Comparison of ENCODE assay signal across 19 cellular contexts in genomic region chr3:42980909-42981308, GRCh38. TPM values are rescaled to one million over a fixed set of nuclear protein-coding genes. Genes with fewer than 3 reads are reported as not detected.
DNase-seq lines count a peak whose midpoint lies in the region; ATAC-seq and TF ChIP-seq lines count a peak whose summit lies in the region.
"Had no signal": no experiment of that assay in that cellular context is flagged by ENCODE, and none has a peak within 500 bp of the region (broad histone marks: within the 10 kb centered on the region; RNA-seq: fewer than 3 reads in every experiment).

No MANE protein-coding gene starts in this region.

- peak overlapping the region in 2 of 3 donors; percentile 67 to 91 for H3K4me3 ChIP-seq in breast epithelium
- H3K4me3 ChIP-seq in stomach smooth muscle (ENCODE audit: low read length in 2 of 2): peak overlapping the region; percentile 45 to 84

- H3K9me3 Mint-ChIP-seq in HFFc6: peaks cover 21% of the 10 kb centered on the region
- H3K9me3 Mint-ChIP-seq: activated T-helper 17 cell treated with anti-CD3 and anti-CD28 coated beads, Interleukin-2, amount 50 U/mL, for 72 hours had no signal

- H3K36me3 ChIP-seq in breast epithelium: no peaks in the 10 kb centered on the region
- H3K36me3 ChIP-seq in stomach smooth muscle (ENCODE audit: control insufficient read depth in 2 of 2, insufficient read depth in 2 of 2, low read length in 2 of 2): no peaks in the 10 kb centered on the region
- H3K36me3 ChIP-seq: adrenal gland had no signal

- H3K27me3 ChIP-seq in breast epithelium (no peaks in the 10 kb centered on the region), stomach smooth muscle (ENCODE audit: control insufficient read depth in 1 of 2, insufficient read depth in 2 of 2, low read length in 2 of 2) (no peaks in the 10 kb centered on the region)
- H3K27me3 ChIP-seq: adrenal gland had no signal

- ATAC-seq in left lobe of liver (peak; percentile 46), HG02623 (IDR thresholded peaks at IDR 0.05; ENCODE audit: unreplicated experiment) (no peak)
- ATAC-seq: activated T-helper 17 cell treated with anti-CD3 and anti-CD28 coated beads, Interleukin-2, amount 50 U/mL, for 72 hours; Right ventricle myocardium inferior had no signal

- H3K4me3 Mint-ChIP-seq in HFFc6: no peak overlapping the region

- DNase-seq in HT1080 (ENCODE audit: low read depth) (peak; percentile 39), breast epithelium (ENCODE audit: low spot score in 2 of 2) (peak; percentile 32 to 58), left lobe of liver (ENCODE audit: low spot score) (no peak), HFFc6 (no peak), KG1 (lab: John Stamatoyannopoulos, UW) (no peak), NCI-H1694 treated with DMSO at 0.1 percent for 48 hours (lab: John Stamatoyannopoulos, UW) (no peak)
- DNase-seq: adrenal gland; Caco-2; cerebellar nuclear complex; NCI-H1436 treated with DMSO at 0.1 percent for 48 hours; NCI-H446; stimulated activated CD4-positive, alpha-beta T cell treated with anti-CD3 and anti-CD28 coated beads, Interleukin-1b, Interleukin-23, amount 100 ng/mL, for 48 hours had no signal

- H3K36me3 Mint-ChIP-seq in HFFc6 (ENCODE audit: low read depth): peaks cover 5% of the 10 kb centered on the region; the same call in 1 of the 2 replicates

- H3K27me3 Mint-ChIP-seq in HFFc6 (ENCODE audit: insufficient read depth): peaks cover 48% of the 10 kb centered on the region

- intact Hi-C loops in breast epithelium (cut with DNase I; ENCODE audit: low total_unique reads): no loop called here

- TF ChIP-seq CTCF in breast epithelium (IDR thresholded peaks at IDR 0.05): no peak
- TF ChIP-seq CTCF in HFFc6 (IDR thresholded peaks at IDR 0.05): no peak

- H3K4me1 Mint-ChIP-seq in HFFc6 (ENCODE audit: low read depth): no peaks in the 10 kb centered on the region
- H3K4me1 Mint-ChIP-seq: activated T-helper 17 cell treated with anti-CD3 and anti-CD28 coated beads, Interleukin-2, amount 50 U/mL, for 72 hours had no signal

- H3K27ac ChIP-seq in breast epithelium: peak overlapping the region in 1 of 2 donors; percentile 59
- H3K27ac ChIP-seq in stomach smooth muscle (ENCODE audit: low read length): no peak overlapping the region

- H3K4me1 ChIP-seq in breast epithelium: no peaks in the 10 kb centered on the region
- H3K4me1 ChIP-seq in stomach smooth muscle (ENCODE audit: control insufficient read depth, insufficient read depth, low read length): peaks cover 24% of the 10 kb centered on the region
- H3K4me1 ChIP-seq: Caco-2 had no signal

- H3K27ac Mint-ChIP-seq in HFFc6: no peak overlapping the region
- H3K27ac Mint-ChIP-seq: activated T-helper 17 cell treated with anti-CD3 and anti-CD28 coated beads, Interleukin-2, amount 50 U/mL, for 72 hours had no signal

- peaks cover 0 to 5% of the 10 kb centered on the region in 2 donors for H3K9me3 ChIP-seq in breast epithelium
- H3K9me3 ChIP-seq in stomach smooth muscle (ENCODE audit: control insufficient read depth in 2 of 2, low read length in 2 of 2): peaks cover 0 to 3% of the 10 kb centered on the region in 2 donors
- H3K9me3 ChIP-seq: adrenal gland, Caco-2 had no signal

- TF ChIP-seq POLR2A in breast epithelium (IDR thresholded peaks at IDR 0.05): no peak

- H3K9ac ChIP-seq in stomach smooth muscle (ENCODE audit: low read length in 2 of 2): no peak overlapping the region

RNA-seq across cellular contexts. Expression of gene GASK1A, which starts 1.8 kb away (rescaled TPM):
- 0.17 TPM in 1 of 2 replicates, not detected in the other for total RNA-seq in HT1080 (2014; rRNA removed; shearing (Covaris generic))
- not detected in 2 replicates for polyA plus RNA-seq in HT1080 (2015; cell fraction: cytosol; rRNA removed)
- not detected in 2 replicates for polyA plus RNA-seq in HT1080 (2015; cell fraction: nucleus; rRNA removed)
- total RNA-seq in breast epithelium (10 to 100 TPM; 10.1 to 22.6 (median 20.5) TPM), left lobe of liver (19.9 TPM)
- not detected for total RNA-seq in HFFc6 (2021; fragmentation: NEBNext Ultra II Directional; extraction: Animal tissue kit (Norgen Biotek cat#: 25700))
- total RNA-seq: activated CD8-positive, alpha-beta memory T cell treated with anti-CD3 and anti-CD28 coated beads for 36 hours; activated T-helper 17 cell treated with anti-CD3 and anti-CD28 coated beads, Interleukin-2, amount 50 U/mL, for 72 hours; LHCN-M2; T-helper 1 cell treated with Interleukin-12 subunit alpha and Interleukin-12 subunit beta and Interleukin-4 antibody, amounts not matched to agents 30 ng/mL and 1 ng/mL, for 36 hours had no signal

Comparison
In these comparisons a context has a peak if more than half of its experiments do, and no peak if none do; other contexts are left out.
1. DNase-seq: peak in HT1080 (single experiment) and breast epithelium (2 of 2); none in left lobe of liver (single experiment), HFFc6 (single experiment), KG1 (single experiment) and NCI-H1694 treated with DMSO at 0.1 percent for 48 hours (single experiment).